5 cellular contexts compared by ENCODE assay signal in the genomic region with DNA sequence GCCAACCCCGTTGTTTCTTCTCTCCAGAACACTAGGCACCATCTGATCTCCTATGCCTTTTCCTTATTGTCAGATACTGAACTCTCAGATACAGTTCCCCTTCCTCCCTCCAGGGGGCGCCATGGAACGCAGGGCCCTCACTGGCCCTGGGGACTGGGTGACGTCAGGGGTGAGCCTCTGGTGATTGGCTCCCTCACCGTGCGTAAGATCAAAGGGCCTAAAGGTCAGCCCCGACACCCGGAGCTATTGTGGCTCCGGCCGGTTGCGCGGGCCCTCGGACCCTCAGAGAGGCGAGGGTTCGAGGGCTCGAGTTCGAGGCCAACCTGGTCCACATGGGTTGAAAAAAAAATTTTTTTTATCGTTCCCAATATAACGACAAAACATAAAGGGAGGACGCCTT. TPM values are rescaled to one million over a fixed set of nuclear protein-coding genes. Genes with fewer than 3 reads are reported as not detected.
"Had no signal": no experiment of that assay in that cellular context is flagged by ENCODE, and none has a peak within 500 bp of the region (broad histone marks: within the 10 kb centered on the region; RNA-seq: fewer than 3 reads in every experiment).

No MANE protein-coding gene starts in this region.

RNA-seq across cellular contexts. Expression of gene SULT2A1, which starts 42.5 kb away (rescaled TPM):
- total RNA-seq: GM23338, H1, HFFc6, HT1080, IMR-90 had no signal
- polyA plus RNA-seq: GM23338, H1, IMR-90 had no signal
